1 cellular context compared by ENCODE assay signal in genomic region chr2:105398522-105399206, GRCh38.
TF ChIP-seq lines count a peak whose summit lies in the region.

FHL2 (minus strand) TSS chr2:105399051; CDS start chr2:105386516, 12,535 bp downstream.

TF ChIP-seq in K562, 482 proteins besides CTCF, POLR2A, EP300 and RAD21 (continued from another document and continues in another):
- TF ChIP-seq PRDM10 (IDR thresholded peaks at IDR 0.05; ENCODE audit: partially characterized antibody) (no peak), ZNF79 (CRISPR knock-in tag; IDR thresholded peaks at IDR 0.05; ENCODE audit: low read depth) (no peak), MTF1 (CRISPR knock-in tag; IDR thresholded peaks at IDR 0.05; ENCODE audit: borderline replicate concordance) (no peak), HSF4 (CRISPR knock-in tag; IDR thresholded peaks at IDR 0.05; ENCODE audit: borderline replicate concordance) (no peak), ZNF561 (CRISPR knock-in tag; conservative IDR thresholded peaks at IDR 0.05) (no peak), ZNF146 (CRISPR knock-in tag; IDR thresholded peaks at IDR 0.05; ENCODE audit: unreplicated experiment) (no peak), ESRRB (CRISPR knock-in tag; IDR thresholded peaks at IDR 0.05; ENCODE audit: borderline replicate concordance) (no peak), PRPF4 (IDR thresholded peaks at IDR 0.05; ENCODE audit: insufficient read depth, low read depth, low read length, poor library complexity, severe bottlenecking) (peak; percentile 45), GATAD2B (IDR thresholded peaks at IDR 0.05; ENCODE audit: borderline replicate concordance) (peak; percentile 92; the same call in 1 of the 2 replicates), UBTF (IDR thresholded peaks at IDR 0.05; ENCODE audit: borderline replicate concordance in 1 of 2, low read depth in 2 of 2, low read length in 2 of 2) (peak; percentile 89 to 92; a peak in 3 of 4 replicates), ZNF511 (CRISPR knock-in tag; IDR thresholded peaks at IDR 0.05) (0 out of 2 replicates have a peak, but pooled peaks have one; percentile 21), HMBOX1 (IDR thresholded peaks at IDR 0.05) (no peak), TBP (optimal IDR thresholded peaks at IDR 0.05; ENCODE audit: low read depth, low read length) (peak; percentile 73), ILF3 (IDR thresholded peaks at IDR 0.05; ENCODE audit: borderline replicate concordance) (no peak), ELK1 (CRISPR knock-in tag; IDR thresholded peaks at IDR 0.05) (0 out of 2 replicates have a peak, but pooled peaks have one; percentile 91), SREBF1 (IDR thresholded peaks at IDR 0.05; ENCODE audit: borderline replicate concordance, low read depth, low read length) (no peak), IRF2 (CRISPR knock-in tag; IDR thresholded peaks at IDR 0.05) (peak; percentile 59; the same call in 1 of the 2 replicates), HES1 (IDR thresholded peaks at IDR 0.05; ENCODE audit: low read depth) (no peak), ZBTB5 (IDR thresholded peaks at IDR 0.05) (no peak), ETV6 (IDR thresholded peaks at IDR 0.05; ENCODE audit: borderline replicate concordance in 1 of 2, low read depth in 2 of 2, low read length in 1 of 2) (no peak), ETV6 (CRISPR knock-in tag; IDR thresholded peaks at IDR 0.05; ENCODE audit: borderline replicate concordance) (no peak), ZNF280B (CRISPR knock-in tag; IDR thresholded peaks at IDR 0.05) (no peak), PTRF (tag; IDR thresholded peaks at IDR 0.05) (no peak), HNRNPL (IDR thresholded peaks at IDR 0.05; ENCODE audit: low read depth, low read length) (peak; percentile 85), CHCHD3 (CRISPR knock-in tag; IDR thresholded peaks at IDR 0.05) (0 out of 2 replicates have a peak, but pooled peaks have one; percentile 25), MNT (conservative IDR thresholded peaks at IDR 0.05) (peak in 1 of 2 experiments; percentile 54; a peak in 1 of 4 replicates), SUPT5H (IDR thresholded peaks at IDR 0.05) (peak; percentile 93), ATF7 (IDR thresholded peaks at IDR 0.05) (no peak), CHD2 (IDR thresholded peaks at IDR 0.05; ENCODE audit: low read depth, low read length) (no peak), TAF7 (tag; IDR thresholded peaks at IDR 0.05) (peak; percentile 40; the same call in 1 of the 2 replicates), ZNF778 (CRISPR knock-in tag; IDR thresholded peaks at IDR 0.05) (no peak), JUND (IDR thresholded peaks at IDR 0.05; ENCODE audit: borderline replicate concordance, low read depth, low read length) (peak; percentile 55), JUND (tag; IDR thresholded peaks at IDR 0.05; ENCODE audit: borderline replicate concordance, low read depth, low read length) (no peak), NUFIP1 (IDR thresholded peaks at IDR 0.05; ENCODE audit: partially characterized antibody) (no peak), STAG1 (CRISPR knock-in tag; IDR thresholded peaks at IDR 0.05; ENCODE audit: borderline replicate concordance) (no peak), EZH2 (IDR thresholded peaks at IDR 0.05; ENCODE audit: borderline replicate concordance, low read depth, low read length) (no peak), ZBTB34 (CRISPR knock-in tag; IDR thresholded peaks at IDR 0.05) (no peak), HDAC1 (IDR thresholded peaks at IDR 0.05) (peak in 1 of 2 experiments; percentile 57; a peak in 1 of 4 replicates), TEAD2 (tag; IDR thresholded peaks at IDR 0.05) (no peak), ZKSCAN3 (CRISPR knock-in tag; IDR thresholded peaks at IDR 0.05) (no peak), TFAM (CRISPR knock-in tag; conservative IDR thresholded peaks at IDR 0.05) (no peak), MXD1 (CRISPR knock-in tag; IDR thresholded peaks at IDR 0.05; ENCODE audit: borderline replicate concordance, poor library complexity, severe bottlenecking) (no peak), HOMEZ (CRISPR knock-in tag; IDR thresholded peaks at IDR 0.05) (no peak), SRSF1 (IDR thresholded peaks at IDR 0.05; ENCODE audit: low read depth, low read length) (no peak)
